8 cellular contexts compared by ENCODE assay signal in the genomic region with DNA sequence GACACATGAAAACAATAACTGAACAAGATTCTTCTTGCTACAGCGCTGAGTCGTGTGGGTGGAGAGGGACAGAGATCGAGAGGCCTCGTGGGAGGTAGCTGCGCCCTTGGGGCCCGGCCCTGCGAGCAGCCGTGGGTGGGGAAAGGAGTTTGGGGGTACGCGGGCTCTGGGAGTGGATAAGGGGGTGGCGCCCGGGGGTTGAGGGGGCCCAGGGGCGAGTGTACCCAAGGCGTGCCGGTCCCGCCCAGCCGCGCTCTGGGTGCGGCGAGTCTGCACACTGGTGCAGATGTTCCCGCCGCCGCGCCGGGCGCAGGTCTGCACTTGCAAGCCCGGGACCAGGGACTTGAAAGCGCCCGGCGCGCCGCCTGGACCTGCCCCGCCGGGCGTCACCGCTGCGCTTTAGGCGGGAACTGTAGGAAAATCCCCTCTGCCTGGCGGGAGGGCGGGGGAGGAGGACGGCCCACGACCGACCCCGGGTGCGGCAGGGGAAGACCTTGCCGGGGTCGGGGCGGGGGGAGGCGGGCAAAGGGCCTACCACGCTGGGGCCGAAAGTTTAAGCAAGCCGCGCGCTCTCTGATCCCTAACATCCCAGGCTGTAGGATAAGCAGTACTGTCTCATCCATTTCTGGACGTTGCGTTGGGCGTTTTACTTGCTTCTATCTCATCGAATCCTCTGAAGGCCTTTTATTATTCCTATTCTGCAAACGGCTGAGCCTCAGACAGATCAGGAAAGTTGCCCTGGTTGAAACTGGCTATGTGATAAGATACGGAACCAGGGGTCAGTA. TPM values are rescaled to one million over a fixed set of nuclear protein-coding genes. Genes with fewer than 3 reads are reported as not detected.
DNase-seq lines count a peak whose midpoint lies in the region; ATAC-seq and TF ChIP-seq lines count a peak whose summit lies in the region.

No MANE protein-coding gene starts in this region.

- peaks cover 13% of the 10 kb centered on the region for H3K27me3 ChIP-seq in BJ (ENCODE audit: control insufficient read depth, insufficient read depth, low read length)
- H3K27me3 ChIP-seq in foreskin keratinocyte, result no peaks in the 10 kb centered on the region
- H3K27me3 ChIP-seq in trophoblast cell (ENCODE audit: insufficient read depth, low read length), result peaks cover 7% of the 10 kb centered on the region
- no peaks in the 10 kb centered on the region for H3K27me3 ChIP-seq in SJCRH30

- H3K9ac ChIP-seq in trophoblast cell (ENCODE audit: low read length), result no peak overlapping the region

- H3K4me1 Mint-ChIP-seq in activated T-cell treated with anti-CD3 and anti-CD28 coated beads, Interleukin-2, amount 50 U/mL, for 4 hours (ENCODE audit: low read depth), result peaks cover 25% of the 10 kb centered on the region

- TF ChIP-seq CTCF in BJ (IDR thresholded peaks at IDR 0.05; ENCODE audit: insufficient read depth, low read depth, low read length), result no peak
- TF ChIP-seq CTCF in foreskin keratinocyte (conservative IDR thresholded peaks at IDR 0.05), result no peak

- peaks cover 2% of the 10 kb centered on the region for H3K36me3 Mint-ChIP-seq in activated T-cell treated with anti-CD3 and anti-CD28 coated beads, Interleukin-2, amount 50 U/mL, for 4 hours (ENCODE audit: insufficient read depth)

- peak overlapping the region; percentile 17 for H2AFZ ChIP-seq in trophoblast cell (ENCODE audit: insufficient read depth, low read length, poor library complexity)

- peaks cover 4% of the 10 kb centered on the region for H3K79me1 ChIP-seq in trophoblast cell (ENCODE audit: low read length)

- peak overlapping the region; percentile 61 for H3K4me2 ChIP-seq in trophoblast cell (ENCODE audit: low read length)

- H3K27ac ChIP-seq in foreskin keratinocyte, result peak overlapping the region; percentile 78
- H3K27ac ChIP-seq in trophoblast cell (ENCODE audit: low read depth, low read length), result no peak overlapping the region
- no peak overlapping the region for H3K27ac ChIP-seq in SJCRH30

- no peak overlapping the region for H3K23ac ChIP-seq in trophoblast cell (ENCODE audit: low read length)

- H4K8ac ChIP-seq in trophoblast cell (ENCODE audit: low read depth, low read length), result no peak overlapping the region

- no peaks in the 10 kb centered on the region for H3K9me3 Mint-ChIP-seq in activated T-cell treated with anti-CD3 and anti-CD28 coated beads, Interleukin-2, amount 50 U/mL, for 4 hours

- no peaks in the 10 kb centered on the region for H3K79me2 ChIP-seq in trophoblast cell (ENCODE audit: control insufficient read depth, insufficient read depth, low read length, poor library complexity)

- H3K36me3 ChIP-seq in BJ (ENCODE audit: control insufficient read depth, insufficient read depth, low read length), result no peaks in the 10 kb centered on the region
- no peaks in the 10 kb centered on the region for H3K36me3 ChIP-seq in trophoblast cell (ENCODE audit: control insufficient read depth in 1 of 2, insufficient read depth in 2 of 2, low read length in 2 of 2)
- H3K36me3 ChIP-seq in SJCRH30, result no peaks in the 10 kb centered on the region

- H4K91ac ChIP-seq in trophoblast cell (ENCODE audit: low read depth, low read length), result no peak overlapping the region

- CTCF ChIA-PET in BJ (lab: Yijun Ruan, JAX), result no interaction called here

- H2BK5ac ChIP-seq in trophoblast cell (ENCODE audit: low read depth, low read length, poor library complexity), result no peak overlapping the region

- no peak overlapping the region for H3K14ac ChIP-seq in trophoblast cell (ENCODE audit: low read length)

- H3K4me3 Mint-ChIP-seq in activated T-cell treated with anti-CD3 and anti-CD28 coated beads, Interleukin-2, amount 50 U/mL, for 4 hours, result peak overlapping the region; percentile 69

- no peak overlapping the region for H2BK120ac ChIP-seq in trophoblast cell (ENCODE audit: insufficient read depth, low read length, poor library complexity)

- peak; percentile 24 to 49 for ATAC-seq in activated T-cell treated with anti-CD3 and anti-CD28 coated beads, Interleukin-2, amount 50 U/mL, for 4 hours
- ATAC-seq in foreskin keratinocyte (peak; percentile 64), HG03342 (IDR thresholded peaks at IDR 0.05; ENCODE audit: unreplicated experiment) (no peak), GM18498 (IDR thresholded peaks at IDR 0.05; ENCODE audit: unreplicated experiment) (no peak)

- H3K4me3 ChIP-seq in BJ (ENCODE audit: low read depth, low read length) (peak overlapping the region; percentile 18), trophoblast cell (ENCODE audit: low read depth, low read length) (no peak overlapping the region), SJCRH30 (no peak overlapping the region)

- no peak overlapping the region for H4K12ac ChIP-seq in trophoblast cell (ENCODE audit: low read depth, low read length)

- H3K18ac ChIP-seq in trophoblast cell (ENCODE audit: low read length), result no peak overlapping the region

- DNase-seq in BJ (ENCODE audit: low read depth), result no peak
- peak; percentile 81 for DNase-seq in HPDE6-E6E7 (ENCODE audit: extremely low spot score)
- DNase-seq in activated T-cell treated with anti-CD3 and anti-CD28 coated beads, Interleukin-2, amount 50 U/mL, for 4 hours, result no peak
- DNase-seq in foreskin keratinocyte, result peak; percentile 60 to 79
- peak; percentile 26 to 54 for DNase-seq in trophoblast cell
- no peak for DNase-seq in SJCRH30

- H2BK12ac ChIP-seq in trophoblast cell (ENCODE audit: low read length), result no peak overlapping the region

- H3K9me3 ChIP-seq in trophoblast cell (ENCODE audit: insufficient read depth, low read depth, low read length), result peaks cover 3% of the 10 kb centered on the region
- no peaks in the 10 kb centered on the region for H3K9me3 ChIP-seq in SJCRH30 (replicated peaks)

- no peak overlapping the region for H3K4ac ChIP-seq in trophoblast cell (ENCODE audit: low read depth, low read length)

- WGBS in trophoblast cell (ENCODE audit: extremely low coverage, insufficient coverage, insufficient read length), result no CpG with 5 or more reads among the region's 60 CpGs

- H3K4me1 ChIP-seq in foreskin keratinocyte (peaks cover 17% of the 10 kb centered on the region), trophoblast cell (ENCODE audit: control insufficient read depth in 1 of 2, insufficient read depth in 2 of 2, low read length in 2 of 2) (peaks cover 3 to 18% of the 10 kb centered on the region in 2 experiments), SJCRH30 (no peaks in the 10 kb centered on the region)

- H3K27me3 Mint-ChIP-seq in activated T-cell treated with anti-CD3 and anti-CD28 coated beads, Interleukin-2, amount 50 U/mL, for 4 hours (ENCODE audit: low read depth), result peaks cover 54% of the 10 kb centered on the region

- POLR2A ChIA-PET in BJ (lab: Charles Lee), result no interaction called here

- H2AK5ac ChIP-seq in trophoblast cell (ENCODE audit: low read length), result no peak overlapping the region

RNA-seq across cellular contexts. Expression of gene KREMEN1, which starts 1.4 kb away (rescaled TPM):
- polyA plus RNA-seq in BJ (2011; rRNA removed) (1.6 and 2.1 TPM in 2 replicates), foreskin keratinocyte (8.1 and 10.6 TPM in 2 replicates)
- 2.6 and 3.2 TPM in 2 replicates for polyA minus RNA-seq in BJ (2011; rRNA and poly(A)+ RNA removed)
- under 1 TPM; 0.03 to 0.33 (median 0.03) TPM for total RNA-seq in activated T-cell treated with anti-CD3 and anti-CD28 coated beads, Interleukin-2, amount 50 U/mL, for 4 hours
- total RNA-seq in foreskin keratinocyte, result 19.3 and 24.0 TPM in 2 replicates
- polyA plus RNA-seq in trophoblast cell (2013), result 23.3 and 23.7 TPM in 2 replicates
- 37.5 and 45.7 TPM in 2 replicates for total RNA-seq in SJCRH30 (2014; rRNA removed; shearing (Covaris generic))

RNA-seq across cellular contexts. Expression of gene C22orf31, which starts 9.8 kb away (rescaled TPM):
- polyA plus RNA-seq in BJ (2011; rRNA removed), result not detected in 2 replicates
- polyA minus RNA-seq in BJ (2011; rRNA and poly(A)+ RNA removed), result not detected in 2 replicates
- not detected for total RNA-seq in activated T-cell treated with anti-CD3 and anti-CD28 coated beads, Interleukin-2, amount 50 U/mL, for 4 hours
- not detected in 2 replicates for total RNA-seq in foreskin keratinocyte
- not detected in 2 replicates for polyA plus RNA-seq in foreskin keratinocyte
- not detected in 2 replicates for polyA plus RNA-seq in trophoblast cell (2013)
- total RNA-seq in SJCRH30 (2014; rRNA removed; shearing (Covaris generic)), result not detected in 2 replicates

Comparison
In these comparisons a context has a peak if more than half of its experiments do, and no peak if none do; other contexts are left out.
1. DNase-seq: peak in HPDE6-E6E7 (single experiment), foreskin keratinocyte (2 of 2) and trophoblast cell (2 of 2); none in BJ (single experiment), activated T-cell treated with anti-CD3 and anti-CD28 coated beads, Interleukin-2, amount 50 U/mL, for 4 hours (single experiment) and SJCRH30 (0 of 2).
2. ATAC-seq: peak in activated T-cell treated with anti-CD3 and anti-CD28 coated beads, Interleukin-2, amount 50 U/mL, for 4 hours (2 of 2) and foreskin keratinocyte (single experiment); none in HG03342 (single experiment) and GM18498 (single experiment).
3. RNA of gene KREMEN1, which starts 1.4 kb away (total RNA-seq): 37.5 to 45.7 TPM in SJCRH30 and 19.3 to 24.0 TPM in foreskin keratinocyte; 0.03 to 0.33 TPM in activated T-cell treated with anti-CD3 and anti-CD28 coated beads, Interleukin-2, amount 50 U/mL, for 4 hours; every median in the first group is over 10 times any median in the second.